In the genomic region with DNA sequence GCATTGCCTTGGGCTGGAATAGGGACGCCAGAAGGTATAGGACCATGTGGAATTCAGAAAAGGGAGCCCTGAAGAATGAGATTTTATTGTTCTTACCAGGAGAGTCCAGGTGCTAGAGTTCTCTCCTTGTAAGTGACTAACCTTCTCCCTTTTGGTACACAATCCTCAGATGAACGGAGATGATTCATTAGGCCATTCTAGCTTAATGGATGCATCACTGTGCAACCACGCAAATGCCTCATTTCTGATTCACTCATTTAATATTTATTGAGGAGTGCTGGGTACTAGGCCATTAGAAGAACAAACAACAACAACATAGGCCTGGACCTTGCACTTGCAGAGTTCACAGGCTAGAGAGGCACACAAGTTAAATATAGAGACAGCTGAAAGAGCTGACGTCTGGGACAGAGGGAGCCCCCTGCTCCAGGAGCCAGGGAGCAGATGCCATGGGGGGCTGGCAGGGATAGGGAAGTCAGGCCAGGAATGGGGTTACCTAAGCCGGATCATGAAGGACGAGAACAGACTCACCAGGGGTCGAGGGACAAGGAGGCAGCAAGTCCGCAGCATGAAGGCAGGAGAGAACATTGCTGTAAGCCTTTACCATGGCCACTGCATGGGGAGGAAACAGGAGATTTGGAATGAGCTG, we compare ENCODE assay signal across 10 cellular contexts.
DNase-seq lines count a peak whose midpoint lies in the region; ATAC-seq and TF ChIP-seq lines count a peak whose summit lies in the region.
"Had no signal": no experiment of that assay in that cellular context is flagged by ENCODE, and none has a peak within 500 bp of the region (broad histone marks: within the 10 kb centered on the region; RNA-seq: fewer than 3 reads in every experiment).

No MANE protein-coding gene starts in this region.

- no peaks in the 10 kb centered on the region for H3K27me3 Mint-ChIP-seq in naive thymus-derived CD4-positive, alpha-beta T cell
- no peaks in the 10 kb centered on the region for H3K27me3 Mint-ChIP-seq in chondrocyte (ENCODE audit: low read depth)
- H3K27me3 Mint-ChIP-seq: activated B cell treated with CpG ODN at 0.5 μM for 24 hours had no signal

- H3K9me3 Mint-ChIP-seq in naive thymus-derived CD4-positive, alpha-beta T cell, result no peaks in the 10 kb centered on the region
- no peaks in the 10 kb centered on the region for H3K9me3 Mint-ChIP-seq in chondrocyte (ENCODE audit: low read depth)
- H3K9me3 Mint-ChIP-seq: activated B cell treated with CpG ODN at 0.5 μM for 24 hours had no signal

- no peaks in the 10 kb centered on the region for H3K27me3 ChIP-seq in BLaER1 treated with 17β-estradiol and CSF1 and Interleukin-3, amounts not matched to agents 10 nM and 100 nM
- no peaks in the 10 kb centered on the region for H3K27me3 ChIP-seq in naive thymus-derived CD4-positive, alpha-beta T cell (ENCODE audit: control insufficient read depth in 2 of 2, insufficient read depth in 2 of 2, low read length in 2 of 2)
- H3K27me3 ChIP-seq: adrenal gland had no signal

- no peaks in the 10 kb centered on the region for H3K4me1 Mint-ChIP-seq in naive thymus-derived CD4-positive, alpha-beta T cell
- H3K4me1 Mint-ChIP-seq in chondrocyte (ENCODE audit: low read depth), result peaks cover 41% of the 10 kb centered on the region
- H3K4me1 Mint-ChIP-seq: activated B cell treated with CpG ODN at 0.5 μM for 24 hours had no signal

- no peak overlapping the region for H3K4me3 Mint-ChIP-seq in naive thymus-derived CD4-positive, alpha-beta T cell
- no peak overlapping the region for H3K4me3 Mint-ChIP-seq in chondrocyte (ENCODE audit: unreplicated experiment)
- H3K4me3 Mint-ChIP-seq: activated B cell treated with CpG ODN at 0.5 μM for 24 hours had no signal

- no peak overlapping the region; a peak in 1 of 20 replicates for H3K4me3 ChIP-seq in BLaER1 treated with 17β-estradiol and CSF1 and Interleukin-3, amounts not matched to agents 10 nM and 100 nM
- no peak overlapping the region for H3K4me3 ChIP-seq in epithelial cell of proximal tubule (ENCODE audit: low read depth, low read length)
- no peak overlapping the region for H3K4me3 ChIP-seq in naive thymus-derived CD4-positive, alpha-beta T cell (ENCODE audit: low read length)
- H3K4me3 ChIP-seq: adrenal gland had no signal

- H3K9ac ChIP-seq in BLaER1 treated with 17β-estradiol and CSF1 and Interleukin-3, amounts not matched to agents 10 nM and 100 nM, result peak overlapping the region in 3 of 11 experiments; percentile 12 to 41 (median 31); a peak in 4 of 22 replicates

- H3K27ac Mint-ChIP-seq in naive thymus-derived CD4-positive, alpha-beta T cell, result no peak overlapping the region
- H3K27ac Mint-ChIP-seq in chondrocyte (ENCODE audit: unreplicated experiment), result no peak overlapping the region
- H3K27ac Mint-ChIP-seq: activated B cell treated with CpG ODN at 0.5 μM for 24 hours had no signal

- H3K4me2 ChIP-seq in BLaER1 treated with 17β-estradiol and CSF1 and Interleukin-3, amounts not matched to agents 10 nM and 100 nM, result peak overlapping the region in 10 of 11 experiments; percentile 38 to 84 (median 58); a peak in 20 of 22 replicates

- H3K27ac ChIP-seq in BLaER1 treated with 17β-estradiol and CSF1 and Interleukin-3, amounts not matched to agents 10 nM and 100 nM, result peak overlapping the region in 9 of 11 experiments; percentile 28 to 73 (median 45); a peak in 15 of 22 replicates
- no peak overlapping the region for H3K27ac ChIP-seq in naive thymus-derived CD4-positive, alpha-beta T cell (ENCODE audit: low read depth, low read length)

- ATAC-seq in naive thymus-derived CD4-positive, alpha-beta T cell, result peak; percentile 18
- ATAC-seq in GM21447 (IDR thresholded peaks at IDR 0.05; ENCODE audit: unreplicated experiment), result no peak
- ATAC-seq in HG03442 (IDR thresholded peaks at IDR 0.05; ENCODE audit: unreplicated experiment), result no peak

- TF ChIP-seq CTCF in epithelial cell of proximal tubule (conservative IDR thresholded peaks at IDR 0.05; ENCODE audit: low read depth, low read length), result no peak
- no peak for TF ChIP-seq CTCF in chondrocyte (IDR thresholded peaks at IDR 0.05)

- peaks cover 18 to 42% (median 34%) of the 10 kb centered on the region in 10 experiments for H3K4me1 ChIP-seq in BLaER1 treated with 17β-estradiol and CSF1 and Interleukin-3, amounts not matched to agents 10 nM and 100 nM
- H3K4me1 ChIP-seq in naive thymus-derived CD4-positive, alpha-beta T cell (ENCODE audit: control insufficient read depth in 2 of 2, insufficient read depth in 2 of 2, low read length in 2 of 2), result no peaks in the 10 kb centered on the region

- peaks cover 47 to 90% (median 70%) of the 10 kb centered on the region in 11 experiments for H3K36me3 ChIP-seq in BLaER1 treated with 17β-estradiol and CSF1 and Interleukin-3, amounts not matched to agents 10 nM and 100 nM
- H3K36me3 ChIP-seq in naive thymus-derived CD4-positive, alpha-beta T cell (ENCODE audit: control insufficient read depth in 2 of 3, insufficient read depth in 3 of 3, low read length in 3 of 3), result no peaks in the 10 kb centered on the region
- H3K36me3 ChIP-seq: adrenal gland had no signal

- peaks cover 0 to 6% (median 4%) of the 10 kb centered on the region in 5 donors for H3K36me3 Mint-ChIP-seq in naive thymus-derived CD4-positive, alpha-beta T cell
- H3K36me3 Mint-ChIP-seq in chondrocyte (ENCODE audit: low read depth), result peaks cover 6% of the 10 kb centered on the region

- intact Hi-C loops in naive thymus-derived CD4-positive, alpha-beta T cell (cut with micrococcal nuclease), result loop anchor here in 1 of 2 donors (5.0 kb wide), 1 partner anchor 93 kb away; no protein-coding TSS in a partner anchor

- H4K20me1 ChIP-seq in BLaER1 treated with 17β-estradiol and CSF1 and Interleukin-3, amounts not matched to agents 10 nM and 100 nM, result peaks cover 0 to 15% (median 0%) of the 10 kb centered on the region in 11 experiments; a peak in 2 of 22 replicates

- peaks cover 0 to 5% (median 3%) of the 10 kb centered on the region in 11 experiments; a peak in 6 of 22 replicates for H3K9me3 ChIP-seq in BLaER1 treated with 17β-estradiol and CSF1 and Interleukin-3, amounts not matched to agents 10 nM and 100 nM (replicated peaks in 1 of 11)
- H3K9me3 ChIP-seq in naive thymus-derived CD4-positive, alpha-beta T cell (ENCODE audit: control insufficient read depth in 2 of 3, low read length in 3 of 3), result no peaks in the 10 kb centered on the region
- H3K9me3 ChIP-seq: adrenal gland had no signal

- CTCF ChIA-PET in naive thymus-derived CD4-positive, alpha-beta T cell (lab: Charles Lee), result no interaction called here

- DNase-seq in NCI-H69 (lab: John Stamatoyannopoulos, UW) (peak; percentile 72), epithelial cell of proximal tubule (ENCODE audit: low read depth) (peak; percentile 99), chondrocyte (ENCODE audit: low spot score) (no peak), AML-193 (lab: John Stamatoyannopoulos, UW) (no peak)
- DNase-seq in naive thymus-derived CD4-positive, alpha-beta T cell, result no peak
- DNase-seq: activated B cell treated with CpG ODN at 0.5 μM for 24 hours had no signal

- POLR2A ChIA-PET in naive thymus-derived CD4-positive, alpha-beta T cell (lab: Charles Lee), result no interaction called here

Comparison
In these comparisons a context has a peak if more than half of its experiments do, and no peak if none do; other contexts are left out.
1. DNase-seq: peak in NCI-H69 (single experiment) and epithelial cell of proximal tubule (single experiment); none in naive thymus-derived CD4-positive, alpha-beta T cell (0 of 9), chondrocyte (single experiment) and AML-193 (0 of 2).